Comparison of ENCODE assay signal across 21 cellular contexts in the genomic region with DNA sequence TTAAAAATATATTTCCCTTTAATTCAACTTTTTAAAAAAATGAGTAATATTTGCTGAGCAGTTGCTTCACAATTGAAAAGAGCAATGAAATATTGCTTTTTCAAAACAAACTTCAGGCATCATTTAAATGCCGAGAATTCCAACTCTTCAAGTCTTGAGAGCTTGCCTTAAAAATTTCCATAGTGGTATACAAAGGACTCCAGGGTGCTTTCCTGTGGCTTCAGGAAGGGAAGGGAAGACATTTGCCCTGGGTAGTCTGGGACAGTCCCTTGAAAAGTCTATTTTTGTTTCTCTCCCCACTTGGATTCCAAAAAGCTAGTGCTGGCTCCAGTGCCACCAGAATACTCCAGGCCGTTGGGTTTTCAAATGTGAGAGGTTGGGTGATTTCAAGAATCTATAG.
DNase-seq lines count a peak whose midpoint lies in the region; ATAC-seq and TF ChIP-seq lines count a peak whose summit lies in the region.
"Had no signal": no experiment of that assay in that cellular context is flagged by ENCODE, and none has a peak within 500 bp of the region (broad histone marks: within the 10 kb centered on the region; RNA-seq: fewer than 3 reads in every experiment).

No MANE protein-coding gene starts in this region.

- no peaks in the 10 kb centered on the region for H3K79me1 ChIP-seq in trophoblast cell (ENCODE audit: low read length)

- no peak overlapping the region for H3K9ac ChIP-seq in adipocyte (ENCODE audit: low read length)
- peak overlapping the region; percentile 44; the same call in 1 of the 2 replicates for H3K9ac ChIP-seq in iPS-20b (ENCODE audit: low read depth, low read length)
- no peak overlapping the region for H3K9ac ChIP-seq in trophoblast cell (ENCODE audit: low read length)
- H3K9ac ChIP-seq: BLaER1 treated with 17β-estradiol and CSF1 and Interleukin-3, amounts not matched to agents 10 nM and 100 nM had no signal

- H4K91ac ChIP-seq in trophoblast cell (ENCODE audit: low read depth, low read length), result no peak overlapping the region

- H3K9me3 ChIP-seq in adipocyte (ENCODE audit: control insufficient read depth, low read length) (no peaks in the 10 kb centered on the region), iPS-20b (ENCODE audit: insufficient read depth, low read depth, low read length) (no peaks in the 10 kb centered on the region), trophoblast cell (ENCODE audit: insufficient read depth, low read depth, low read length) (no peaks in the 10 kb centered on the region)
- H3K9me3 ChIP-seq: A549; BLaER1 treated with 17β-estradiol and CSF1 and Interleukin-3, amounts not matched to agents 10 nM and 100 nM; HAP-1; SJSA1 had no signal

- no peak overlapping the region for H4K12ac ChIP-seq in trophoblast cell (ENCODE audit: low read depth, low read length)

- peaks cover 4% of the 10 kb centered on the region; the same call in 1 of the 2 replicates for H3K36me3 ChIP-seq in H7 (replicated peaks; ENCODE audit: control insufficient read depth, insufficient read depth, low read length)
- peaks cover 35% of the 10 kb centered on the region for H3K36me3 ChIP-seq in adipocyte (ENCODE audit: control insufficient read depth, insufficient read depth, low read length, severe bottlenecking)
- H3K36me3 ChIP-seq in iPS-20b (ENCODE audit: insufficient read depth, low read depth, low read length), result peaks cover 11% of the 10 kb centered on the region; the same call in 1 of the 2 replicates
- no peaks in the 10 kb centered on the region for H3K36me3 ChIP-seq in trophoblast cell (ENCODE audit: control insufficient read depth in 1 of 2, insufficient read depth in 2 of 2, low read length in 2 of 2)

- H3K18ac ChIP-seq in trophoblast cell (ENCODE audit: low read length), result no peak overlapping the region

- TF ChIP-seq CTCF in GM13977 (IDR thresholded peaks at IDR 0.05; ENCODE audit: extremely low read depth, insufficient read depth, missing control alignments), result no peak

- H3K4me3 ChIP-seq in H7 (ENCODE audit: insufficient read depth, low read depth, low read length), result no peak overlapping the region
- H3K4me3 ChIP-seq in adipocyte (ENCODE audit: low read length), result no peak overlapping the region
- peak overlapping the region; percentile 20; the same call in 1 of the 2 replicates for H3K4me3 ChIP-seq in iPS-20b (ENCODE audit: low read length)
- no peak overlapping the region for H3K4me3 ChIP-seq in trophoblast cell (ENCODE audit: low read depth, low read length)
- H3K4me3 ChIP-seq: A549; BLaER1 treated with 17β-estradiol and CSF1 and Interleukin-3, amounts not matched to agents 10 nM and 100 nM; GM12878; HAP-1; SJSA1 had no signal

- no peak for ATAC-seq in HG03342 (IDR thresholded peaks at IDR 0.05; ENCODE audit: unreplicated experiment)
- ATAC-seq: A549; CD8-positive, alpha-beta T cell; GM12878 had no signal

- H3K4ac ChIP-seq in trophoblast cell (ENCODE audit: low read depth, low read length), result no peak overlapping the region

- H4K8ac ChIP-seq in trophoblast cell (ENCODE audit: low read depth, low read length), result no peak overlapping the region

- no peaks in the 10 kb centered on the region for H3K79me2 ChIP-seq in trophoblast cell (ENCODE audit: control insufficient read depth, insufficient read depth, low read length, poor library complexity)

- H2AFZ ChIP-seq in trophoblast cell (ENCODE audit: insufficient read depth, low read length, poor library complexity), result no peak overlapping the region

- peak; percentile 8 for DNase-seq in H7
- peak; percentile 33 for DNase-seq in adipocyte (ENCODE audit: low read depth)
- DNase-seq in trophoblast cell, result peak; percentile 11 to 77
- DNase-seq in GM13977 (ENCODE audit: low spot score), result no peak
- DNase-seq in HEK293T (ENCODE audit: extremely low spot score), result no peak
- DNase-seq: Calu3; CD8-positive, alpha-beta T cell; DMS53; EL; IMR-90; NCI-H1417 treated with DMSO at 0.1 percent for 48 hours; NCI-H187 treated with DMSO at 0.1 percent for 48 hours; NCI-H2227 treated with DMSO at 0.1 percent for 48 hours; NCI-H524 treated with DMSO at 0.1 percent for 48 hours had no signal

- no peak overlapping the region for H2AK5ac ChIP-seq in trophoblast cell (ENCODE audit: low read length)

- no peak overlapping the region for H3K14ac ChIP-seq in trophoblast cell (ENCODE audit: low read length)

- in situ Hi-C loops in GM13977 (cut with MboI; ENCODE audit: low pct_unique_long_range_greater_than_20kb, low sequenced_read_pairs, unreplicated experiment), result no loop called here

- H3K27ac ChIP-seq in iPS-20b (ENCODE audit: low read length) (peak overlapping the region; percentile 63), trophoblast cell (ENCODE audit: low read depth, low read length) (no peak overlapping the region)
- H3K27ac ChIP-seq: A549; BLaER1 treated with 17β-estradiol and CSF1 and Interleukin-3, amounts not matched to agents 10 nM and 100 nM; SJSA1 had no signal

- H3K27me3 ChIP-seq in H7 (ENCODE audit: control insufficient read depth, insufficient read depth, low read length) (no peaks in the 10 kb centered on the region), adipocyte (replicated peaks; ENCODE audit: control insufficient read depth, insufficient read depth, low read length) (no peaks in the 10 kb centered on the region), iPS-20b (ENCODE audit: insufficient read depth, low read length) (no peaks in the 10 kb centered on the region), trophoblast cell (ENCODE audit: insufficient read depth, low read length) (no peaks in the 10 kb centered on the region)
- H3K27me3 ChIP-seq: BLaER1 treated with 17β-estradiol and CSF1 and Interleukin-3, amounts not matched to agents 10 nM and 100 nM; SJSA1 had no signal

- H3K23ac ChIP-seq in trophoblast cell (ENCODE audit: low read length), result no peak overlapping the region

- WGBS in trophoblast cell (ENCODE audit: extremely low coverage, insufficient coverage, insufficient read length), result no CpG with 5 or more reads among the region's 2 CpGs

- H2BK5ac ChIP-seq in trophoblast cell (ENCODE audit: low read depth, low read length, poor library complexity), result no peak overlapping the region

- CTCF ChIA-PET in HEK293T (lab: Yijun Ruan, JAX), result no interaction called here

- no peak overlapping the region for H3K4me2 ChIP-seq in trophoblast cell (ENCODE audit: low read length)
- H3K4me2 ChIP-seq: A549; BLaER1 treated with 17β-estradiol and CSF1 and Interleukin-3, amounts not matched to agents 10 nM and 100 nM had no signal

- POLR2A ChIA-PET in HEK293T (lab: Yijun Ruan, JAX), result no interaction called here

- H2BK120ac ChIP-seq in trophoblast cell (ENCODE audit: insufficient read depth, low read length, poor library complexity), result no peak overlapping the region

- H3K4me1 ChIP-seq in adipocyte (ENCODE audit: control insufficient read depth, insufficient read depth, low read length), result peaks cover 20% of the 10 kb centered on the region
- peaks cover 22% of the 10 kb centered on the region for H3K4me1 ChIP-seq in iPS-20b (ENCODE audit: insufficient read depth, low read length)
- no peaks in the 10 kb centered on the region for H3K4me1 ChIP-seq in trophoblast cell (ENCODE audit: control insufficient read depth in 1 of 2, insufficient read depth in 2 of 2, low read length in 2 of 2)
- H3K4me1 ChIP-seq: A549; BLaER1 treated with 17β-estradiol and CSF1 and Interleukin-3, amounts not matched to agents 10 nM and 100 nM; SJSA1 had no signal

- H2BK12ac ChIP-seq in trophoblast cell (ENCODE audit: low read length), result no peak overlapping the region

TF ChIP-seq in HEK293T, 16 proteins besides CTCF, POLR2A, EP300 and RAD21:
- TF ChIP-seq HDGF (IDR thresholded peaks at IDR 0.05; ENCODE audit: borderline replicate concordance) (no peak), FOXK2 (IDR thresholded peaks at IDR 0.05) (no peak), FOXM1 (IDR thresholded peaks at IDR 0.05; ENCODE audit: borderline replicate concordance) (no peak), ARNT (IDR thresholded peaks at IDR 0.05) (no peak), FOXA1 (IDR thresholded peaks at IDR 0.05) (no peak), ELF4 (IDR thresholded peaks at IDR 0.05) (no peak), L3MBTL2 (conservative IDR thresholded peaks at IDR 0.05) (no peak), TARDBP (IDR thresholded peaks at IDR 0.05) (no peak), ZNF384 (IDR thresholded peaks at IDR 0.05) (no peak), SP1 (IDR thresholded peaks at IDR 0.05) (no peak), CTBP1 (IDR thresholded peaks at IDR 0.05; ENCODE audit: borderline replicate concordance) (no peak), BHLHE40 (IDR thresholded peaks at IDR 0.05; ENCODE audit: borderline replicate concordance) (no peak), SUZ12 (IDR thresholded peaks at IDR 0.05) (no peak), LEF1 (IDR thresholded peaks at IDR 0.05; ENCODE audit: borderline replicate concordance) (no peak), NFRKB (IDR thresholded peaks at IDR 0.05) (no peak)
- TF ChIP-seq, protein P1, sequence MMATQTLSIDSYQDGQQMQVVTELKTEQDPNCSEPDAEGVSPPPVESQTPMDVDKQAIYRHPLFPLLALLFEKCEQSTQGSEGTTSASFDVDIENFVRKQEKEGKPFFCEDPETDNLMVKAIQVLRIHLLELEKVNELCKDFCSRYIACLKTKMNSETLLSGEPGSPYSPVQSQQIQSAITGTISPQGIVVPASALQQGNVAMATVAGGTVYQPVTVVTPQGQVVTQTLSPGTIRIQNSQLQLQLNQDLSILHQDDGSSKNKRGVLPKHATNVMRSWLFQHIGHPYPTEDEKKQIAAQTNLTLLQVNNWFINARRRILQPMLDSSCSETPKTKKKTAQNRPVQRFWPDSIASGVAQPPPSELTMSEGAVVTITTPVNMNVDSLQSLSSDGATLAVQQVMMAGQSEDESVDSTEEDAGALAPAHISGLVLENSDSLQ (IDR thresholded peaks at IDR 0.05), result no peak

Comparison
In these comparisons a context has a peak if more than half of its experiments do, and no peak if none do; other contexts are left out.
1. DNase-seq: peak in H7 (single experiment), adipocyte (single experiment) and trophoblast cell (2 of 2); none in GM13977 (single experiment) and HEK293T (single experiment).